Comparison of ENCODE assay signal across 19 cellular contexts in the genomic region with DNA sequence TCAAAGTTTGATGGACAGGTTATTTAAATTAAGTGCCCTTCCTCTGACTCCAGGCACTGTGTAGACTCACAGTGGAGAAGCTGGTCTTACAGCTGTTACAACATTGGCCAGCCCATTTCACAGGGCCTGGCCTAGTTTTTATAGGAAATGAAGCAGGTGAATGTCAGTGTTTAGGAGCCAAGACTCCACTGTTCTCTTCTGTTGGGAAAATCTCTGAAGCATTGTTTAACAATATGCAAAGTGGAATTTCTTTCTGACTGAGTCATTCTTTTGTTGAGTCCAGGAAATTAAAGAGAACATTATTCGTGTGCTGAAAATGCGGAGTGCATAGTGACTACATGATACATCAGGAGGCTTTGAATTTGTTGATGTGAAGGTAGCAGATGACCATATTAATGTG.
DNase-seq lines count a peak whose midpoint lies in the region; ATAC-seq, FAIRE-seq and TF ChIP-seq lines count a peak whose summit lies in the region.
"Had no signal": no experiment of that assay in that cellular context is flagged by ENCODE, and none has a peak within 500 bp of the region (broad histone marks: within the 10 kb centered on the region; RNA-seq: fewer than 3 reads in every experiment).

No MANE protein-coding gene starts in this region.

- no peaks in the 10 kb centered on the region for H3K36me3 Mint-ChIP-seq in natural killer cell treated with Interleukin-12 subunit alpha and Interleukin-12 subunit beta and Interleukin-15 and Interleukin-18, amount 100 ng/mL, for 72 hours
- H3K36me3 Mint-ChIP-seq: brain; CD8-positive, alpha-beta T cell had no signal

- H3K27ac Mint-ChIP-seq in natural killer cell treated with Interleukin-12 subunit alpha and Interleukin-12 subunit beta and Interleukin-15 and Interleukin-18, amount 100 ng/mL, for 72 hours: peak overlapping the region in 1 of 2 donors; percentile 47
- H3K27ac Mint-ChIP-seq: CD8-positive, alpha-beta T cell had no signal

- no peak for TF ChIP-seq CTCF in bronchial epithelial cell (IDR thresholded peaks at IDR 0.05; ENCODE audit: insufficient read depth, low read length, severe bottlenecking)

- no peaks in the 10 kb centered on the region for H3K4me1 Mint-ChIP-seq in natural killer cell treated with Interleukin-12 subunit alpha and Interleukin-12 subunit beta and Interleukin-15 and Interleukin-18, amount 100 ng/mL, for 72 hours (ENCODE audit: low read depth in 2 of 2)
- H3K4me1 Mint-ChIP-seq: neural crest cell had no signal

- H3K9me3 Mint-ChIP-seq in natural killer cell treated with Interleukin-12 subunit alpha and Interleukin-12 subunit beta and Interleukin-15 and Interleukin-18, amount 100 ng/mL, for 72 hours: peaks cover 8% of the 10 kb centered on the region

- no peaks in the 10 kb centered on the region for H3K36me3 ChIP-seq in bronchial epithelial cell (ENCODE audit: control insufficient read depth, insufficient read depth, low read length)
- H3K36me3 ChIP-seq: lower lobe of right lung, vagina had no signal

- no peaks in the 10 kb centered on the region for H3K27me3 ChIP-seq in bronchial epithelial cell (ENCODE audit: control insufficient read depth, insufficient read depth, low read length)
- H3K27me3 ChIP-seq: vagina had no signal

- peak; percentile 49 for DNase-seq in HS-5 (ENCODE audit: low read depth)
- peak; percentile 93 for DNase-seq in bronchial epithelial cell (ENCODE audit: low read depth)
- no peak for DNase-seq in UCSD-AML1 (lab: John Stamatoyannopoulos, UW; ENCODE audit: unreplicated experiment)
- no peak for DNase-seq in COLO829 (ENCODE audit: low spot score)
- no peak for DNase-seq in natural killer cell treated with Interleukin-12 subunit alpha and Interleukin-12 subunit beta and Interleukin-15 and Interleukin-18, amount 100 ng/mL, for 72 hours (ENCODE audit: low spot score)
- DNase-seq: activated gamma-delta T cell treated with Interleukin-2 at 50 U/mL for 16 hours; CD8-positive, alpha-beta T cell; GDM1; hippocampal formation; Karpas-422; lower lobe of right lung; NCI-H2107; stimulated activated naive CD4-positive, alpha-beta T cell treated with Interleukin-2 at 50 U/mL for 16 hours had no signal

- no peak for ATAC-seq in activated CD4-positive, CD25-positive, alpha-beta regulatory T cell treated with anti-CD3 and anti-CD28 coated beads, Interleukin-2, amount 50 U/mL, for 24 hours
- ATAC-seq in natural killer cell treated with Interleukin-12 subunit alpha and Interleukin-12 subunit beta and Interleukin-15 and Interleukin-18, amount 100 ng/mL, for 72 hours: no peak
- ATAC-seq: CD8-positive, alpha-beta T cell had no signal

- H3K4me3 ChIP-seq in bronchial epithelial cell (ENCODE audit: low read depth, low read length): no peak overlapping the region
- H3K4me3 ChIP-seq: lower lobe of right lung, vagina had no signal

- FAIRE-seq in bronchial epithelial cell (lab: Jason Lieb, UNC) (no peak), islet of Langerhans (lab: Jason Lieb, UNC) (peak; percentile 30)
- FAIRE-seq: H1 had no signal

- H3K4me3 Mint-ChIP-seq in natural killer cell treated with Interleukin-12 subunit alpha and Interleukin-12 subunit beta and Interleukin-15 and Interleukin-18, amount 100 ng/mL, for 72 hours: no peak overlapping the region
- H3K4me3 Mint-ChIP-seq: brain; CD8-positive, alpha-beta T cell; neural crest cell had no signal

- H3K27me3 Mint-ChIP-seq in natural killer cell treated with Interleukin-12 subunit alpha and Interleukin-12 subunit beta and Interleukin-15 and Interleukin-18, amount 100 ng/mL, for 72 hours: peaks cover 5 to 30% of the 10 kb centered on the region in 2 donors
- H3K27me3 Mint-ChIP-seq: brain had no signal

Comparison
In these comparisons a context has a peak if more than half of its experiments do, and no peak if none do; other contexts are left out.
1. DNase-seq: peak in HS-5 (single experiment) and bronchial epithelial cell (single experiment); none in UCSD-AML1 (single experiment), COLO829 (single experiment) and natural killer cell treated with Interleukin-12 subunit alpha and Interleukin-12 subunit beta and Interleukin-15 and Interleukin-18, amount 100 ng/mL, for 72 hours (single experiment).